ENCODE assay signal across 10 cellular contexts in genomic region chr15:101135532-101136166, GRCh38.
A peak's percentile ranks its signal among the peaks of the same experiment; 100 is the strongest.
DNase-seq lines count a peak whose midpoint lies in the region; ATAC-seq and TF ChIP-seq lines count a peak whose summit lies in the region.
"Had no signal": no experiment of that assay in that cellular context is flagged by ENCODE, and none has a peak within 500 bp of the region (broad histone marks: within the 10 kb centered on the region; RNA-seq: fewer than 3 reads in every experiment).

No MANE protein-coding gene starts in this region.

- no peak for TF ChIP-seq CTCF in MM.1S (IDR thresholded peaks at IDR 0.05; ENCODE audit: low read length)

- H3K79me2 ChIP-seq in MM.1S (ENCODE audit: low read length): peaks cover 7% of the 10 kb centered on the region; the same call in 1 of the 2 replicates

- H3K27me3 Mint-ChIP-seq in activated CD4-positive, alpha-beta T cell treated with anti-CD3 and anti-CD28 coated beads for 36 hours: no peaks in the 10 kb centered on the region

- H3K36me3 Mint-ChIP-seq in activated CD4-positive, alpha-beta T cell treated with anti-CD3 and anti-CD28 coated beads for 36 hours (ENCODE audit: low read depth): no peaks in the 10 kb centered on the region

- peak; percentile 52 for ATAC-seq in activated CD4-positive, alpha-beta T cell treated with anti-CD3 and anti-CD28 coated beads for 36 hours
- ATAC-seq in HG02642 (IDR thresholded peaks at IDR 0.05; ENCODE audit: poor library complexity, unreplicated experiment) (peak; percentile 70), Right ventricle myocardium inferior (no peak)
- ATAC-seq in stimulated activated naive CD8-positive, alpha-beta T cell treated with anti-CD3 and anti-CD28 coated beads, Interleukin-15, Interleukin-2, amounts not matched to agents 100 U/mL and 50 U/mL, for 24 hours: peak; percentile 49
- ATAC-seq: PC-3 had no signal

- POLR2A ChIA-PET in activated CD4-positive, alpha-beta T cell treated with anti-CD3 and anti-CD28 coated beads for 36 hours (lab: Charles Lee): no interaction called here

- peak overlapping the region; percentile 35 for H3K4me2 ChIP-seq in MM.1S (ENCODE audit: low read depth, low read length)

- no peak for DNase-seq in activated CD4-positive, alpha-beta T cell treated with anti-CD3 and anti-CD28 coated beads for 36 hours
- no peak for DNase-seq in activated CD4-positive, alpha-beta T cell treated with anti-CD3 and anti-CD28 coated beads for 48 hours
- DNase-seq in MM.1S (peak; percentile 67), Right ventricle myocardium inferior (ENCODE audit: missing footprints) (no peak), HK-2 (ENCODE audit: unreplicated experiment) (no peak)
- peak; percentile 46 for DNase-seq in stimulated activated naive CD8-positive, alpha-beta T cell treated with anti-CD3 and anti-CD28 coated beads, Interleukin-15, Interleukin-2, amounts not matched to agents 100 U/mL and 50 U/mL, for 24 hours
- no peak for DNase-seq in activated effector memory CD4-positive, alpha-beta T cell treated with Interleukin-2 at 50 U/mL for 16 hours
- DNase-seq: midbrain, PC-3 had no signal

- H3K9me3 Mint-ChIP-seq in activated CD4-positive, alpha-beta T cell treated with anti-CD3 and anti-CD28 coated beads for 36 hours (ENCODE audit: low read depth): peaks cover 3% of the 10 kb centered on the region

- H3K27ac Mint-ChIP-seq in activated CD4-positive, alpha-beta T cell treated with anti-CD3 and anti-CD28 coated beads for 36 hours: no peak overlapping the region

- no peaks in the 10 kb centered on the region for H3K9me3 ChIP-seq in MM.1S (replicated peaks; ENCODE audit: insufficient read depth, low read length)

- no peaks in the 10 kb centered on the region for H4K20me1 ChIP-seq in MM.1S (ENCODE audit: insufficient read depth, low read length)

- H3K4me1 Mint-ChIP-seq in activated CD4-positive, alpha-beta T cell treated with anti-CD3 and anti-CD28 coated beads for 36 hours: peaks cover 19% of the 10 kb centered on the region

- H3K4me3 ChIP-seq in MM.1S (ENCODE audit: low read length): peak overlapping the region; percentile 12; the same call in 1 of the 2 replicates

- H3K9ac ChIP-seq in MM.1S (ENCODE audit: low read length): no peak overlapping the region; the same call in 1 of the 2 replicates

- peaks cover 55% of the 10 kb centered on the region for H3K4me1 ChIP-seq in MM.1S (ENCODE audit: low read length)

- CTCF ChIA-PET in activated CD4-positive, alpha-beta T cell treated with anti-CD3 and anti-CD28 coated beads for 36 hours (lab: Charles Lee): interaction anchor here (0.6 to 0.9 kb wide), 4 partner anchors 11 to 185 kb away, joined by 3 to 4 read pairs (median 3); no protein-coding TSS in a partner anchor

- H3K36me3 ChIP-seq in MM.1S (replicated peaks; ENCODE audit: insufficient read depth, low read length): no peaks in the 10 kb centered on the region

- peak overlapping the region; percentile 37; the same call in 1 of the 2 replicates for H3K27ac ChIP-seq in MM.1S (ENCODE audit: low read length)

- peak overlapping the region; percentile 1 for H2AFZ ChIP-seq in MM.1S (ENCODE audit: low read length)

- intact Hi-C loops in activated CD4-positive, alpha-beta T cell treated with anti-CD3 and anti-CD28 coated beads for 36 hours (cut with DNase I, micrococcal nuclease): no loop called here
- intact Hi-C loops in Right ventricle myocardium inferior (cut with DNase I): no loop called here

- H3F3A ChIP-seq in MM.1S (ENCODE audit: insufficient read depth, low read length): peaks cover 19% of the 10 kb centered on the region

- H3K4me3 Mint-ChIP-seq in activated CD4-positive, alpha-beta T cell treated with anti-CD3 and anti-CD28 coated beads for 36 hours: no peak overlapping the region

- H3K9me2 ChIP-seq in MM.1S (replicated peaks; ENCODE audit: insufficient read depth, low read length): no peaks in the 10 kb centered on the region

- no peaks in the 10 kb centered on the region for H3K27me3 ChIP-seq in MM.1S (replicated peaks; ENCODE audit: insufficient read depth, low read length)

Comparison
In these comparisons a context has a peak if more than half of its experiments do, and no peak if none do; other contexts are left out.
1. DNase-seq: peak in MM.1S (single experiment) and stimulated activated naive CD8-positive, alpha-beta T cell treated with anti-CD3 and anti-CD28 coated beads, Interleukin-15, Interleukin-2, amounts not matched to agents 100 U/mL and 50 U/mL, for 24 hours (single experiment); none in activated CD4-positive, alpha-beta T cell treated with anti-CD3 and anti-CD28 coated beads for 36 hours (single experiment), activated CD4-positive, alpha-beta T cell treated with anti-CD3 and anti-CD28 coated beads for 48 hours (single experiment), Right ventricle myocardium inferior (single experiment), activated effector memory CD4-positive, alpha-beta T cell treated with Interleukin-2 at 50 U/mL for 16 hours (single experiment) and HK-2 (single experiment).